ENCODE assay signal across 18 cellular contexts in genomic region chr9:81597749-81598497, GRCh38.
DNase-seq lines count a peak whose midpoint lies in the region; ATAC-seq and TF ChIP-seq lines count a peak whose summit lies in the region.
"Had no signal": no experiment of that assay in that cellular context is flagged by ENCODE, and none has a peak within 500 bp of the region (broad histone marks: within the 10 kb centered on the region; RNA-seq: fewer than 3 reads in every experiment).

No MANE protein-coding gene starts in this region.

- H3K4me1 Mint-ChIP-seq in neural progenitor cell: peaks cover 31% of the 10 kb centered on the region
- H3K4me1 Mint-ChIP-seq: activated CD4-positive, alpha-beta T cell treated with anti-CD3 and anti-CD28 coated beads for 36 hours had no signal

- H3K4me3 Mint-ChIP-seq in neural progenitor cell: no peak overlapping the region
- H3K4me3 Mint-ChIP-seq: activated CD4-positive, alpha-beta T cell treated with anti-CD3 and anti-CD28 coated beads for 36 hours had no signal

- TF ChIP-seq POLR2A in heart left ventricle (IDR thresholded peaks at IDR 0.05): no peak

- H3K27me3 ChIP-seq in BLaER1 treated with 17β-estradiol and CSF1 and Interleukin-3, amounts not matched to agents 10 nM and 100 nM: peaks cover 0 to 30% (median 0%) of the 10 kb centered on the region in 11 experiments; a peak in 6 of 22 replicates
- no peaks in the 10 kb centered on the region for H3K27me3 ChIP-seq in heart left ventricle
- no peaks in the 10 kb centered on the region for H3K27me3 ChIP-seq in neural progenitor cell
- H3K27me3 ChIP-seq: stomach had no signal

- peaks cover 0 to 30% (median 9%) of the 10 kb centered on the region in 11 experiments; a peak in 7 of 22 replicates for H4K20me1 ChIP-seq in BLaER1 treated with 17β-estradiol and CSF1 and Interleukin-3, amounts not matched to agents 10 nM and 100 nM
- H4K20me1 ChIP-seq in neural progenitor cell (ENCODE audit: low read depth): peaks cover 13% of the 10 kb centered on the region

- peaks cover 0 to 7% (median 0%) of the 10 kb centered on the region in 11 experiments; a peak in 3 of 22 replicates for H3K9me3 ChIP-seq in BLaER1 treated with 17β-estradiol and CSF1 and Interleukin-3, amounts not matched to agents 10 nM and 100 nM (replicated peaks in 1 of 11)
- H3K9me3 ChIP-seq in heart left ventricle: no peaks in the 10 kb centered on the region
- no peaks in the 10 kb centered on the region for H3K9me3 ChIP-seq in neural progenitor cell (ENCODE audit: low read depth)
- H3K9me3 ChIP-seq: mucosa of descending colon, stomach had no signal

- ATAC-seq in heart left ventricle (peak; percentile 58 to 85 (median 78)), GM19463 (IDR thresholded peaks at IDR 0.05; ENCODE audit: unreplicated experiment) (no peak)
- ATAC-seq: activated CD4-positive, alpha-beta T cell treated with anti-CD3 and anti-CD28 coated beads for 36 hours; mucosa of descending colon had no signal

- peak overlapping the region in 3 of 11 experiments; percentile 3 to 64 (median 3); a peak in 3 of 22 replicates for H3K27ac ChIP-seq in BLaER1 treated with 17β-estradiol and CSF1 and Interleukin-3, amounts not matched to agents 10 nM and 100 nM
- H3K27ac ChIP-seq in heart left ventricle (peak overlapping the region in 11 of 12 donors; percentile 18 to 69 (median 55)), neural progenitor cell (peak overlapping the region; percentile 14)
- H3K27ac ChIP-seq: PC-9 had no signal

- H3K4me2 ChIP-seq in BLaER1 treated with 17β-estradiol and CSF1 and Interleukin-3, amounts not matched to agents 10 nM and 100 nM: peak overlapping the region; percentile 51 to 97 (median 84)
- H3K4me2 ChIP-seq in neural progenitor cell: peak overlapping the region; percentile 45
- H3K4me2 ChIP-seq: PC-9 had no signal

- no peak overlapping the region for H2AFZ ChIP-seq in neural progenitor cell (replicated peaks)
- H2AFZ ChIP-seq: PC-9 had no signal

- H3K79me2 ChIP-seq in neural progenitor cell (ENCODE audit: low read depth): peaks cover 24% of the 10 kb centered on the region

- WGBS in heart left ventricle, 4 donors: 76 to 84% (median 81%) methylated on average over 13 to 14 of the region's 14 CpGs

- DNase-seq in NAMALWA (ENCODE audit: low spot score) (peak; percentile 6), heart left ventricle (peak in 2 of 5 donors; percentile 47 to 50), neural progenitor cell (ENCODE audit: low spot score) (no peak), NCI-H146 treated with DMSO at 0.1 percent for 48 hours (lab: John Stamatoyannopoulos, UW; ENCODE audit: unreplicated experiment) (no peak), NOMO-1 treated with DMSO at 0.1 percent for 48 hours (lab: John Stamatoyannopoulos, UW; ENCODE audit: unreplicated experiment) (no peak)
- no peak for DNase-seq in stimulated activated naive CD4-positive, alpha-beta T cell (lab: John Stamatoyannopoulos, UW)
- DNase-seq: activated CD4-positive, alpha-beta T cell treated with anti-CD3 and anti-CD28 coated beads for 36 hours; activated CD8-positive, alpha-beta memory T cell treated with anti-CD3 and anti-CD28 coated beads, Interleukin-2, amount 50 U/mL, for 4 hours; activated naive CD4-positive, alpha-beta T cell; cortex of kidney; mucosa of descending colon; NCI-H2029 treated with DMSO at 0.1 percent for 48 hours; PC-9; stomach; T-helper 9 cell had no signal

- H3K4me3 ChIP-seq in BLaER1 treated with 17β-estradiol and CSF1 and Interleukin-3, amounts not matched to agents 10 nM and 100 nM: peak overlapping the region in 2 of 10 experiments; percentile 3 to 29; a peak in 2 of 20 replicates
- H3K4me3 ChIP-seq in heart left ventricle (no peak overlapping the region), neural progenitor cell (no peak overlapping the region)
- H3K4me3 ChIP-seq: mucosa of descending colon, PC-9, stomach had no signal

- H3K9me3 Mint-ChIP-seq in neural progenitor cell: peaks cover 3% of the 10 kb centered on the region

- peak overlapping the region in 4 of 11 experiments; percentile 11 to 50 (median 22); a peak in 4 of 22 replicates for H3K9ac ChIP-seq in BLaER1 treated with 17β-estradiol and CSF1 and Interleukin-3, amounts not matched to agents 10 nM and 100 nM
- no peak overlapping the region for H3K9ac ChIP-seq in neural progenitor cell

- peaks cover 40 to 61% (median 54%) of the 10 kb centered on the region in 10 experiments for H3K4me1 ChIP-seq in BLaER1 treated with 17β-estradiol and CSF1 and Interleukin-3, amounts not matched to agents 10 nM and 100 nM
- H3K4me1 ChIP-seq in heart left ventricle (peaks cover 0 to 61% (median 22%) of the 10 kb centered on the region in 12 donors), neural progenitor cell (peaks cover 25% of the 10 kb centered on the region)

- peaks cover 64% of the 10 kb centered on the region for H3K36me3 Mint-ChIP-seq in neural progenitor cell
- H3K36me3 Mint-ChIP-seq: CD8-positive, alpha-beta T cell had no signal

- H3K36me3 ChIP-seq in BLaER1 treated with 17β-estradiol and CSF1 and Interleukin-3, amounts not matched to agents 10 nM and 100 nM: peaks cover 0 to 49% (median 13%) of the 10 kb centered on the region in 11 experiments; a peak in 13 of 22 replicates
- H3K36me3 ChIP-seq in heart left ventricle: peaks cover 0 to 7% (median 0%) of the 10 kb centered on the region in 9 donors
- H3K36me3 ChIP-seq in neural progenitor cell: peaks cover 11% of the 10 kb centered on the region

- H3K27ac Mint-ChIP-seq in neural progenitor cell: peak overlapping the region; percentile 8
- H3K27ac Mint-ChIP-seq: activated CD4-positive, alpha-beta T cell treated with anti-CD3 and anti-CD28 coated beads for 36 hours; CD8-positive, alpha-beta T cell had no signal

- H3F3A ChIP-seq in neural progenitor cell (ENCODE audit: low read depth): peaks cover 16% of the 10 kb centered on the region

- no peak for TF ChIP-seq CTCF in heart left ventricle (IDR thresholded peaks at IDR 0.05)
- TF ChIP-seq CTCF in neural progenitor cell (IDR thresholded peaks at IDR 0.05): no peak

- intact Hi-C loops in heart left ventricle (cut with DNase I): loop anchor here in 3 of 10 donors (5.0 kb wide), 1 partner anchor 89 kb away; the partner anchor contains the start of gene TLE1 (in 3 of the 3)

- peaks cover 14% of the 10 kb centered on the region for H3K27me3 Mint-ChIP-seq in neural progenitor cell (ENCODE audit: insufficient read depth, low read depth)
